ENCODE assay signal across 7 cellular contexts in the genomic region with DNA sequence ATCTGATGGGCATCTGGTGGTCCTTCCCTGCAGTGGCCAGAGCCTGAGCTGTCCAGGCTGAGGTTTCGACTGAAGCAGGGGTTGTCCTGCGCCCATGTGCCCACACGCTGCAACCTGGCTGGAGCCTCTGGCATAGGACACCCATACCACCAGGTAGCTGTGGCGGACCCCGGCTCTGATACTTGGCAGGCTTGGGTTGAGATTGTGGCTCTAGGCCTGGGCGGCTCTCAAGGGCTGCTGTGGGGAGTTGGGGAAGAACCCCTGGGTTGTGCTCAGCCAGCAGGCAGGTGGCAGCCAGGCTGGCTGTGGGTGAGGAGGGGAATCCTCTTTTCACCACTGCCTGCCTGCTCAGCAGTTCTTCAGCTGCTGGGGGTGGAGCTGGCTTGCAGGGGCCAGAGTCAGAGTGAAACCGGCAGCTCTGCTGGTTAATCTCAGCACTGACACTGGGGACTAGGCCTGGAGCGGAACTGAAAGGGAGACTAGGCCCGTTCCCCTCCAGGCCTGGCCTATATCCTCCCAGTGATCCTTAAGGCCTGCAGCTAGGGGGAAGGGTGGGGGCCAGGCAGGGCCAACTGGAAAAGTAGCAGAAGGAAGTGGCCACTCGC. TPM values are rescaled to one million over a fixed set of nuclear protein-coding genes. Genes with fewer than 3 reads are reported as not detected.
DNase-seq lines count a peak whose midpoint lies in the region; ATAC-seq, FAIRE-seq and TF ChIP-seq lines count a peak whose summit lies in the region.

No MANE protein-coding gene starts in this region.

- 53 to 69% methylated on average over 7 to 10 of the region's 10 CpGs for WGBS in lower leg skin, 2 donors

- no peak for TF ChIP-seq CTCF in astrocyte (IDR thresholded peaks at IDR 0.05; ENCODE audit: insufficient read depth, low read depth, low read length)
- TF ChIP-seq CTCF in lower leg skin (IDR thresholded peaks at IDR 0.05), result no peak

- TF ChIP-seq POLR2A in lower leg skin (IDR thresholded peaks at IDR 0.05), result no peak

- H3K9me3 ChIP-seq in astrocyte (ENCODE audit: insufficient read depth, low read depth, low read length), result no peaks in the 10 kb centered on the region

- peaks cover 20% of the 10 kb centered on the region for H3K36me3 ChIP-seq in astrocyte (ENCODE audit: insufficient read depth, low read length)

- peak; percentile 78 for DNase-seq in GM19240 (ENCODE audit: insufficient read length, low spot score)
- peak; percentile 75 for DNase-seq in T-helper 22 cell (ENCODE audit: low read depth)
- no peak for DNase-seq in astrocyte (ENCODE audit: low read depth)
- DNase-seq in lower leg skin (ENCODE audit: low spot score in 2 of 2), result peak; percentile 58 to 92
- peak; percentile 51 for DNase-seq in stimulated activated CD8-positive, alpha-beta memory T cell treated with anti-CD3 and anti-CD28 coated beads, Interleukin-15, amount 100 ng/mL, for 1 hour (ENCODE audit: low read depth)
- DNase-seq in iPS-NIHi7 (ENCODE audit: extremely low spot score), result no peak

- no peak overlapping the region for H3K9ac ChIP-seq in astrocyte (ENCODE audit: low read length)

- peak; percentile 90 for ATAC-seq in HG03135 (IDR thresholded peaks at IDR 0.05; ENCODE audit: unreplicated experiment)

- peaks cover 97% of the 10 kb centered on the region for H4K20me1 ChIP-seq in astrocyte (ENCODE audit: insufficient read depth, low read length)

- intact Hi-C loops in lower leg skin (cut with DNase I; ENCODE audit: low total_unique reads), result loop anchor here (5.0 kb wide), 1 partner anchor 43 kb away; no protein-coding TSS in a partner anchor

- peaks cover 80% of the 10 kb centered on the region for H3K79me2 ChIP-seq in astrocyte (ENCODE audit: insufficient read depth, low read length)

- H3K27me3 Mint-ChIP-seq in astrocyte (ENCODE audit: low read depth, unreplicated experiment), result no peaks in the 10 kb centered on the region

- H3K4me3 ChIP-seq in astrocyte (ENCODE audit: insufficient read depth, low read depth, low read length) (no peak overlapping the region), lower leg skin (ENCODE audit: low read depth, poor library complexity, severe bottlenecking) (no peak overlapping the region)

- peak overlapping the region; percentile 88 for H3K27ac Mint-ChIP-seq in astrocyte (ENCODE audit: unreplicated experiment)

- H2AFZ ChIP-seq in astrocyte (ENCODE audit: low read depth, low read length), result no peak overlapping the region

- H3K4me1 Mint-ChIP-seq in astrocyte (ENCODE audit: low read depth, unreplicated experiment), result peaks cover 45% of the 10 kb centered on the region

- H3K4me2 ChIP-seq in astrocyte (ENCODE audit: low read length), result peak overlapping the region; percentile 32

- peaks cover 17% of the 10 kb centered on the region for H3K36me3 Mint-ChIP-seq in astrocyte (ENCODE audit: low read depth, unreplicated experiment)

- H3K4me3 Mint-ChIP-seq in astrocyte (ENCODE audit: unreplicated experiment), result no peak overlapping the region

- no peaks in the 10 kb centered on the region for H3K27me3 ChIP-seq in astrocyte (ENCODE audit: insufficient read depth, low read length)

- peaks cover 40% of the 10 kb centered on the region for H3K4me1 ChIP-seq in astrocyte (ENCODE audit: insufficient read depth, low read length)

- peak overlapping the region; percentile 29 for H3K27ac ChIP-seq in astrocyte (ENCODE audit: low read depth, low read length)

- FAIRE-seq in astrocyte (lab: Jason Lieb, UNC), result no peak

- no peaks in the 10 kb centered on the region for H3K9me3 Mint-ChIP-seq in astrocyte (ENCODE audit: unreplicated experiment)

RNA-seq across cellular contexts. Expression of a gene that starts 39.1 kb away (rescaled TPM):
- total RNA-seq in astrocyte, result 23.6 and 26.1 TPM in 2 replicates
- total RNA-seq in lower leg skin, result 10 to 100 TPM in 1 of 4 donors, 1 to 10 TPM in 3; 6.5 to 16.1 (median 8.2) TPM

Comparison
In these comparisons a context has a peak if more than half of its experiments do, and no peak if none do; other contexts are left out.
1. DNase-seq: peak in GM19240 (single experiment), T-helper 22 cell (single experiment), lower leg skin (2 of 2) and stimulated activated CD8-positive, alpha-beta memory T cell treated with anti-CD3 and anti-CD28 coated beads, Interleukin-15, amount 100 ng/mL, for 1 hour (single experiment); none in astrocyte (single experiment) and iPS-NIHi7 (single experiment).